Comparison of ENCODE assay signal across 6 cellular contexts in the genomic region with DNA sequence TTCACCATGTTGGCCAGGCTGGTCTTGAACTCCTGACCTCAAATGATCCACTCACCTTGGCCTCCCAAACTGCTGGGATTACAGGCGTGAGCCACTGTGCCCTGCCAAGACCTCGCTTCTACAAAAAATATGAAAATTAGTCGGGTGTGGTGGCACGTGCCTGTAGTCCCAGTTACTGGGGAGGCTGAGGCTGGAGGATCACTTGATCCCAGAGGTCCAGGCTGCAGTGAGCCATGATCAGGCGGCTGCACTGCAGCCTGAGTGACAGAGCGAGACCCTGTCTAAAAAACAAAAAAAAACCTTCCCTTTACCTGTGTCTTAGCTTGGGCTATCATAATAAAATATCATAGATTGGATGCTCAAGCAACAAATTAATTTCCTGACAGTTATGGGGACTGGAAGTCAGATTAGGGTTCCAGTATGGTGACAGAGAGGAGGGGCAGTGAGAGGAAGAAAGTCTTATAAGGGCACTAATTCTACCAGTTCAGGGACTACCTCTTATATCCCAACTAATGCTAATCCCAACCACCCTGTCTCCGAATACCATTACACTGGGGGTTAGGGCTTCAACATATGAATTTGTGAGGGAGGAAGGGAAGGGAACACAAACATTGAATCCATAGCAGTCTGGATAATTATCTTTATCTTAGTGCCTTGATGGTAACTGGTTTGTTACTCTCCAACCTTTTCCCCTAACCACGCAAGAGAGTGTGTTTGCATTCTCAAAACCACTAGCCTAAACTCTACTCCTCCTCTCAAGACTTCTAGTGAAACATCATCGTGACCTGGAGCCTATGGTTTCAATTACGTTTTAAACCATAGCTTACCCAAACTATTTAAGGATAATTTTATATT. TPM values are rescaled to one million over a fixed set of nuclear protein-coding genes. Genes with fewer than 3 reads are reported as not detected.
DNase-seq lines count a peak whose midpoint lies in the region; ATAC-seq and TF ChIP-seq lines count a peak whose summit lies in the region.

No MANE protein-coding gene starts in this region.

- ATAC-seq in activated naive CD8-positive, alpha-beta T cell treated with anti-CD3 and anti-CD28 coated beads, Interleukin-2, amount 10 ng/mL, durations not matched to agents 7 days and 5 days (ENCODE audit: low read depth), result no peak

- no peaks in the 10 kb centered on the region for H3K9me3 ChIP-seq in HEK293 (ENCODE audit: control insufficient read depth, insufficient read depth, low read depth, low read length)

- no peak for DNase-seq in activated naive CD8-positive, alpha-beta T cell treated with anti-CD3 and anti-CD28 coated beads, Interleukin-2, amount 10 ng/mL, durations not matched to agents 7 days and 5 days
- DNase-seq in neural crest cell (ENCODE audit: low read depth, low spot score) (no peak), MV-4-11 (lab: John Stamatoyannopoulos, UW) (no peak), lower leg skin (ENCODE audit: low spot score in 2 of 2) (no peak), HK-2 (ENCODE audit: unreplicated experiment) (no peak)

- no peaks in the 10 kb centered on the region for H3K9me3 Mint-ChIP-seq in activated naive CD8-positive, alpha-beta T cell treated with anti-CD3 and anti-CD28 coated beads, Interleukin-2, amount 10 ng/mL, durations not matched to agents 7 days and 5 days
- H3K9me3 Mint-ChIP-seq in neural crest cell, result no peaks in the 10 kb centered on the region

- peak overlapping the region; percentile 83 for H3K4me3 Mint-ChIP-seq in activated naive CD8-positive, alpha-beta T cell treated with anti-CD3 and anti-CD28 coated beads, Interleukin-2, amount 10 ng/mL, durations not matched to agents 7 days and 5 days
- peak overlapping the region; percentile 94 for H3K4me3 Mint-ChIP-seq in neural crest cell

- H3K36me3 ChIP-seq in HEK293 (ENCODE audit: control insufficient read depth in 2 of 2, insufficient read depth in 1 of 2, low read length in 2 of 2), result peaks cover 0 to 32% of the 10 kb centered on the region in 2 experiments; a peak in 1 of 3 replicates

- no peak for TF ChIP-seq CTCF in HEK293 (tag by site-specific recombination; IDR thresholded peaks at IDR 0.05)
- TF ChIP-seq CTCF in neural crest cell (conservative IDR thresholded peaks at IDR 0.05), result no peak
- no peak for TF ChIP-seq CTCF in lower leg skin (IDR thresholded peaks at IDR 0.05)

- peaks cover 9% of the 10 kb centered on the region for H3K36me3 Mint-ChIP-seq in activated naive CD8-positive, alpha-beta T cell treated with anti-CD3 and anti-CD28 coated beads, Interleukin-2, amount 10 ng/mL, durations not matched to agents 7 days and 5 days
- peaks cover 7% of the 10 kb centered on the region for H3K36me3 Mint-ChIP-seq in neural crest cell (ENCODE audit: low read depth)

- peak overlapping the region; percentile 80 for H3K27ac Mint-ChIP-seq in activated naive CD8-positive, alpha-beta T cell treated with anti-CD3 and anti-CD28 coated beads, Interleukin-2, amount 10 ng/mL, durations not matched to agents 7 days and 5 days
- H3K27ac Mint-ChIP-seq in neural crest cell (ENCODE audit: unreplicated experiment), result no peak overlapping the region

- H3K27ac ChIP-seq in HEK293 (ENCODE audit: extremely low read depth, low read depth, low read length), result 0 out of 2 replicates have a peak overlapping the region, but pooled peaks have one; percentile 83

- 76 to 80% methylated on average over 10 of the region's 10 CpGs for WGBS in lower leg skin, 2 donors

- no peaks in the 10 kb centered on the region for H3K27me3 Mint-ChIP-seq in activated naive CD8-positive, alpha-beta T cell treated with anti-CD3 and anti-CD28 coated beads, Interleukin-2, amount 10 ng/mL, durations not matched to agents 7 days and 5 days
- H3K27me3 Mint-ChIP-seq in neural crest cell (ENCODE audit: low read depth), result no peaks in the 10 kb centered on the region

- intact Hi-C loops in lower leg skin (cut with DNase I; ENCODE audit: low total_unique reads), result no loop called here

- TF ChIP-seq POLR2A in lower leg skin (IDR thresholded peaks at IDR 0.05), result no peak

- CTCF ChIA-PET in HEK293 (lab: Yijun Ruan, JAX), result interaction anchor here (0.6 to 2.2 kb wide), 12 partner anchors 9 to 145 kb away, joined by 3 to 13 read pairs (median 4); a partner anchor contains a TSS

- no peaks in the 10 kb centered on the region for H3K4me1 ChIP-seq in HEK293 (ENCODE audit: control insufficient read depth, insufficient read depth, low read length)

- H3K4me3 ChIP-seq in HEK293 (ENCODE audit: low read depth, low read length) (no peak overlapping the region), lower leg skin (ENCODE audit: low read depth, poor library complexity, severe bottlenecking) (no peak overlapping the region)

- POLR2A ChIA-PET in HEK293 (lab: Yijun Ruan, JAX), result interaction anchor here (1.0 to 2.1 kb wide), 7 partner anchors 9 to 90 kb away, joined by 3 to 11 read pairs (median 9); a partner anchor contains a TSS
- POLR2A ChIA-PET in activated naive CD8-positive, alpha-beta T cell treated with anti-CD3 and anti-CD28 coated beads, Interleukin-2, amount 10 ng/mL, durations not matched to agents 7 days and 5 days (lab: Charles Lee), result interaction anchor here (1.0 to 3.2 kb wide), 14 partner anchors 9 to 132 kb away, joined by 3 to 34 read pairs (median 5); a partner anchor contains a TSS

- peaks cover 20% of the 10 kb centered on the region for H3K4me1 Mint-ChIP-seq in activated naive CD8-positive, alpha-beta T cell treated with anti-CD3 and anti-CD28 coated beads, Interleukin-2, amount 10 ng/mL, durations not matched to agents 7 days and 5 days
- peaks cover 30% of the 10 kb centered on the region for H3K4me1 Mint-ChIP-seq in neural crest cell

TF ChIP-seq in HEK293, 187 proteins besides CTCF, POLR2A, EP300 and RAD21:
- TF ChIP-seq ZNF623 (tag by site-specific recombination; IDR thresholded peaks at IDR 0.05) (no peak), ZNF830 (tag by site-specific recombination; IDR thresholded peaks at IDR 0.05; ENCODE audit: low read depth) (no peak), ZSCAN30 (tag by site-specific recombination; IDR thresholded peaks at IDR 0.05) (no peak), ZFP41 (tag by site-specific recombination; IDR thresholded peaks at IDR 0.05; ENCODE audit: borderline replicate concordance) (no peak), MZF1 (tag by site-specific recombination; IDR thresholded peaks at IDR 0.05; ENCODE audit: borderline replicate concordance) (no peak), GFI1B (tag by site-specific recombination; IDR thresholded peaks at IDR 0.05) (no peak), ZNF670 (tag by site-specific recombination; IDR thresholded peaks at IDR 0.05; ENCODE audit: low read depth) (no peak), OSR2 (tag by site-specific recombination; IDR thresholded peaks at IDR 0.05) (no peak)
- TF ChIP-seq, protein P1, sequence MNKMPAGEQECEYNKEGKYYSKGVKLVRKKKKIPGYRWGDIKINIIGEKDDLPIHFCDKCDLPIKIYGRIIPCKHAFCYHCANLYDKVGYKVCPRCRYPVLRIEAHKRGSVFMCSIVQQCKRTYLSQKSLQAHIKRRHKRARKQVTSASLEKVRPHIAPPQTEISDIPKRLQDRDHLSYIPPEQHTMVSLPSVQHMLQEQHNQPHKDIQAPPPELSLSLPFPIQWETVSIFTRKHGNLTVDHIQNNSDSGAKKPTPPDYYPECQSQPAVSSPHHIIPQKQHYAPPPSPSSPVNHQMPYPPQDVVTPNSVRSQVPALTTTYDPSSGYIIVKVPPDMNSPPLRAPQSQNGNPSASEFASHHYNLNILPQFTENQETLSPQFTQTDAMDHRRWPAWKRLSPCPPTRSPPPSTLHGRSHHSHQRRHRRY (tag by site-specific recombination; IDR thresholded peaks at IDR 0.05), result no peak
- TF ChIP-seq, protein P2, sequence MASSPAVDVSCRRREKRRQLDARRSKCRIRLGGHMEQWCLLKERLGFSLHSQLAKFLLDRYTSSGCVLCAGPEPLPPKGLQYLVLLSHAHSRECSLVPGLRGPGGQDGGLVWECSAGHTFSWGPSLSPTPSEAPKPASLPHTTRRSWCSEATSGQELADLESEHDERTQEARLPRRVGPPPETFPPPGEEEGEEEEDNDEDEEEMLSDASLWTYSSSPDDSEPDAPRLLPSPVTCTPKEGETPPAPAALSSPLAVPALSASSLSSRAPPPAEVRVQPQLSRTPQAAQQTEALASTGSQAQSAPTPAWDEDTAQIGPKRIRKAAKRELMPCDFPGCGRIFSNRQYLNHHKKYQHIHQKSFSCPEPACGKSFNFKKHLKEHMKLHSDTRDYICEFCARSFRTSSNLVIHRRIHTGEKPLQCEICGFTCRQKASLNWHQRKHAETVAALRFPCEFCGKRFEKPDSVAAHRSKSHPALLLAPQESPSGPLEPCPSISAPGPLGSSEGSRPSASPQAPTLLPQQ (tag by site-specific recombination; IDR thresholded peaks at IDR 0.05), result no peak

RNA-seq across cellular contexts. Expression of a gene that starts 1.0 kb away (rescaled TPM):
- total RNA-seq in activated naive CD8-positive, alpha-beta T cell treated with anti-CD3 and anti-CD28 coated beads, Interleukin-2, amount 10 ng/mL, durations not matched to agents 7 days and 5 days, result 10 to 100 TPM; 53.8 TPM
- total RNA-seq in neural crest cell (76.5 and 80.6 TPM in 2 replicates), lower leg skin (10 to 100 TPM; 37.0 to 52.7 (median 45.8) TPM)

RNA-seq across cellular contexts. Expression of a gene that starts 10.7 kb away (rescaled TPM):
- 10 to 100 TPM; 29.7 to 31.1 TPM for total RNA-seq in activated naive CD8-positive, alpha-beta T cell treated with anti-CD3 and anti-CD28 coated beads, Interleukin-2, amount 10 ng/mL, durations not matched to agents 7 days and 5 days
- total RNA-seq in neural crest cell (40.6 and 41.2 TPM in 2 replicates), lower leg skin (10 to 100 TPM in 3 of 4 donors, 1 to 10 TPM in 1; 10.0 to 18.5 (median 13.9) TPM)

RNA-seq across cellular contexts. Expression of a gene that starts 11.0 kb away (rescaled TPM):
- 10 to 100 TPM; 22.7 to 24.1 TPM for total RNA-seq in activated naive CD8-positive, alpha-beta T cell treated with anti-CD3 and anti-CD28 coated beads, Interleukin-2, amount 10 ng/mL, durations not matched to agents 7 days and 5 days
- total RNA-seq in neural crest cell (not detected in 2 replicates), lower leg skin (under 1 TPM in 1 of 4 donors, not detected in 3; 0.19 TPM)

RNA-seq across cellular contexts. Expression of a gene that starts 18.2 kb away (rescaled TPM):
- 10 to 100 TPM; 26.1 to 30.3 TPM for total RNA-seq in activated naive CD8-positive, alpha-beta T cell treated with anti-CD3 and anti-CD28 coated beads, Interleukin-2, amount 10 ng/mL, durations not matched to agents 7 days and 5 days
- 43.1 and 43.5 TPM in 2 replicates for total RNA-seq in neural crest cell
- total RNA-seq in lower leg skin, result 1 to 10 TPM in 3 of 4 donors, under 1 TPM in 1; 0.98 to 3.0 (median 2.1) TPM

RNA-seq across cellular contexts. Expression of a gene that starts 28.7 kb away (rescaled TPM):
- total RNA-seq in activated naive CD8-positive, alpha-beta T cell treated with anti-CD3 and anti-CD28 coated beads, Interleukin-2, amount 10 ng/mL, durations not matched to agents 7 days and 5 days, result under 1 TPM in 1 of 2 experiments, not detected in 1; 0.17 TPM
- total RNA-seq in neural crest cell (0.70 and 0.91 TPM in 2 replicates), lower leg skin (1 to 10 TPM in 1 of 4 donors, under 1 TPM in 2, not detected in 1; 0.68 to 1.0 (median 0.80) TPM)

Comparison
In these comparisons a context has a peak if more than half of its experiments do, and no peak if none do; other contexts are left out.
1. RNA of a gene that starts 11.0 kb away (total RNA-seq): 22.7 to 24.1 TPM in activated naive CD8-positive, alpha-beta T cell treated with anti-CD3 and anti-CD28 coated beads, Interleukin-2, amount 10 ng/mL, durations not matched to agents 7 days and 5 days; 0.19 TPM in lower leg skin and not detected in neural crest cell; every median in the first group is over 10 times any median in the second.